1 cellular context compared by ENCODE assay signal in genomic region chr10:87691515-87692070, GRCh38.
TF ChIP-seq lines count a peak whose summit lies in the region.

No MANE protein-coding gene starts in this region.

TF ChIP-seq in GM12891, 5 proteins besides CTCF, POLR2A, EP300 and RAD21:
- TF ChIP-seq PAX5 (IDR thresholded peaks at IDR 0.05; ENCODE audit: insufficient read depth, low read length, severe bottlenecking) (no peak), POLR2AphosphoS5 (IDR thresholded peaks at IDR 0.05; ENCODE audit: low read depth, low read length) (no peak), POU2F2 (IDR thresholded peaks at IDR 0.05; ENCODE audit: low read depth, low read length) (no peak), SPI1 (IDR thresholded peaks at IDR 0.05; ENCODE audit: low read depth, low read length) (no peak), TAF1 (IDR thresholded peaks at IDR 0.05; ENCODE audit: low read depth, low read length) (no peak)
